In genomic region chr19:48867119-48867921, GRCh38 we compare ENCODE assay signal across 10 cellular contexts. TPM values are rescaled to one million over a fixed set of nuclear protein-coding genes. Genes with fewer than 3 reads are reported as not detected.
A peak's percentile ranks its signal among the peaks of the same experiment; 100 is the strongest.
DNase-seq lines count a peak whose midpoint lies in the region; ATAC-seq and TF ChIP-seq lines count a peak whose summit lies in the region.
"Had no signal": no experiment of that assay in that cellular context is flagged by ENCODE, and none has a peak within 500 bp of the region (broad histone marks: within the 10 kb centered on the region; RNA-seq: fewer than 3 reads in every experiment).

No MANE protein-coding gene starts in this region.

- no peak overlapping the region for H3K23ac ChIP-seq in mesendoderm (ENCODE audit: low read length)

- peak overlapping the region; percentile 15 for H3K4me3 ChIP-seq in colonic mucosa
- no peak overlapping the region for H3K4me3 ChIP-seq in mesendoderm (ENCODE audit: low read length)
- peak overlapping the region; percentile 32 to 49 for H3K4me3 ChIP-seq in tibial artery

- H3K27ac ChIP-seq in colonic mucosa (no peak overlapping the region), mesendoderm (ENCODE audit: low read depth, low read length) (no peak overlapping the region), tibial artery (peak overlapping the region; percentile 79 to 85)

- no peaks in the 10 kb centered on the region for H3K4me1 ChIP-seq in colonic mucosa
- H3K4me1 ChIP-seq in mesendoderm (ENCODE audit: control insufficient read depth, low read depth, low read length) = peaks cover 3% of the 10 kb centered on the region
- H3K4me1 ChIP-seq in tibial artery = peaks cover 5 to 35% (median 23%) of the 10 kb centered on the region in 4 donors

- H3K56ac ChIP-seq in mesendoderm (ENCODE audit: low read length) = peak overlapping the region; percentile 47

- TF ChIP-seq CTCF in colonic mucosa (IDR thresholded peaks at IDR 0.05) (no peak), tibial artery (IDR thresholded peaks at IDR 0.05) (no peak)

- no CpG with 5 or more reads among the region's 17 CpGs for WGBS in mesendoderm (ENCODE audit: extremely low coverage, insufficient coverage, low lambda C conversion rate)

- H2AK5ac ChIP-seq in mesendoderm (ENCODE audit: low read length) = no peak overlapping the region

- H3K9ac ChIP-seq in colonic mucosa (ENCODE audit: low read depth in 2 of 2, low read length in 2 of 2) (peak overlapping the region; percentile 60 to 63), mesendoderm (ENCODE audit: low read length) (peak overlapping the region; percentile 50)

- no peak overlapping the region for H2BK15ac ChIP-seq in mesendoderm (replicated peaks; ENCODE audit: low read depth)

- no peak overlapping the region for H4K8ac ChIP-seq in mesendoderm (ENCODE audit: low read depth, low read length)

- no peak overlapping the region for H2BK120ac ChIP-seq in mesendoderm (ENCODE audit: low read depth, low read length)

- H3K79me2 ChIP-seq in mesendoderm (ENCODE audit: control insufficient read depth, insufficient read depth, low read length) = peaks cover under 1% of the 10 kb centered on the region

- intact Hi-C loops in colonic mucosa (cut with DNase I) (no loop called here), tibial artery (cut with DNase I; ENCODE audit: low total_unique reads) (no loop called here), posterior cingulate gyrus (cut with DNase I) (no loop called here)

- H3K9me3 ChIP-seq in colonic mucosa (no peaks in the 10 kb centered on the region), tibial artery (no peaks in the 10 kb centered on the region)

- no peak overlapping the region for H3K4me2 ChIP-seq in mesendoderm (ENCODE audit: low read length)

- DNase-seq in NCI-H748 (lab: John Stamatoyannopoulos, UW; ENCODE audit: unreplicated experiment) (peak; percentile 17), NCI-H748 treated with DMSO at 0.1 percent for 48 hours (lab: John Stamatoyannopoulos, UW) (no peak), colonic mucosa (no peak), mesendoderm (no peak), tibial artery (no peak), posterior cingulate gyrus (no peak)
- no peak for DNase-seq in activated CD4-positive, CD25-positive, alpha-beta regulatory T cell (lab: John Stamatoyannopoulos, UW)
- DNase-seq: effector CD8-positive, alpha-beta T cell had no signal

- no peak for ATAC-seq in GM18519 (IDR thresholded peaks at IDR 0.05; ENCODE audit: low FRiP score, unreplicated experiment)

- no peaks in the 10 kb centered on the region for H3K79me1 ChIP-seq in mesendoderm (ENCODE audit: low read length)

- H3K27me3 ChIP-seq in colonic mucosa (peaks cover 7% of the 10 kb centered on the region), mesendoderm (ENCODE audit: insufficient read depth, low read length, poor library complexity) (no peaks in the 10 kb centered on the region), tibial artery (no peaks in the 10 kb centered on the region)

- peak overlapping the region; percentile 35 for H3K18ac ChIP-seq in mesendoderm (ENCODE audit: low read length)

- H2BK5ac ChIP-seq in mesendoderm (ENCODE audit: low read length) = no peak overlapping the region

- H3K36me3 ChIP-seq in colonic mucosa = no peaks in the 10 kb centered on the region
- H3K36me3 ChIP-seq in mesendoderm (ENCODE audit: control insufficient read depth, insufficient read depth, low read length) = no peaks in the 10 kb centered on the region
- peaks cover 0 to 15% (median 6%) of the 10 kb centered on the region in 3 donors for H3K36me3 ChIP-seq in tibial artery

- no peak overlapping the region for H3K4ac ChIP-seq in mesendoderm (ENCODE audit: low read depth, low read length)

- H4K5ac ChIP-seq in mesendoderm (ENCODE audit: low read length) = no peak overlapping the region

RNA-seq across cellular contexts. Expression of gene PLEKHA4, which starts 1.1 kb away (rescaled TPM):
- total RNA-seq in colonic mucosa = 1 to 10 TPM; 5.6 to 6.6 TPM
- 4.9 TPM for polyA plus RNA-seq in mesendoderm (2013, experiment 1 of 2)
- polyA plus RNA-seq in mesendoderm (2013, experiment 2 of 2) = 4.6 TPM

RNA-seq across cellular contexts. Expression of gene PPP1R15A, which starts 4.9 kb away (rescaled TPM):
- total RNA-seq in colonic mucosa = 10 to 100 TPM; 23.9 to 33.3 TPM
- polyA plus RNA-seq in mesendoderm (2013, experiment 1 of 2) = 32.5 TPM
- polyA plus RNA-seq in mesendoderm (2013, experiment 2 of 2) = 33.4 TPM

RNA-seq across cellular contexts. Expression of gene HSD17B14, which starts 31.0 kb away (rescaled TPM):
- total RNA-seq in colonic mucosa = 1 to 10 TPM in 1 of 2 donors, under 1 TPM in 1; 0.79 to 2.8 TPM
- 1.5 TPM for polyA plus RNA-seq in mesendoderm (2013, experiment 1 of 2)
- polyA plus RNA-seq in mesendoderm (2013, experiment 2 of 2) = 1.2 TPM
- total RNA-seq: H4 had no signal

RNA-seq across cellular contexts. Expression of gene TULP2, which starts 31.2 kb away (rescaled TPM):
- total RNA-seq in colonic mucosa = not detected
- 0.31 TPM for polyA plus RNA-seq in mesendoderm (2013, experiment 1 of 2)
- polyA plus RNA-seq in mesendoderm (2013, experiment 2 of 2) = 0.21 TPM
- total RNA-seq: H4 had no signal

RNA-seq across cellular contexts. Expression of gene NUCB1, which starts 32.8 kb away (rescaled TPM):
- total RNA-seq in colonic mucosa = 100 to 1,000 TPM; 180 to 184 TPM
- polyA plus RNA-seq in mesendoderm (2013, experiment 1 of 2) = 53.7 TPM
- polyA plus RNA-seq in mesendoderm (2013, experiment 2 of 2) = 51.7 TPM

Comparison
In these comparisons a context has a peak if more than half of its experiments do, and no peak if none do; other contexts are left out.
1. H3K27ac ChIP-seq: peak in tibial artery (2 of 2); none in colonic mucosa (single experiment) and mesendoderm (single experiment).